Comparison of ENCODE assay signal across 11 cellular contexts in the genomic region with DNA sequence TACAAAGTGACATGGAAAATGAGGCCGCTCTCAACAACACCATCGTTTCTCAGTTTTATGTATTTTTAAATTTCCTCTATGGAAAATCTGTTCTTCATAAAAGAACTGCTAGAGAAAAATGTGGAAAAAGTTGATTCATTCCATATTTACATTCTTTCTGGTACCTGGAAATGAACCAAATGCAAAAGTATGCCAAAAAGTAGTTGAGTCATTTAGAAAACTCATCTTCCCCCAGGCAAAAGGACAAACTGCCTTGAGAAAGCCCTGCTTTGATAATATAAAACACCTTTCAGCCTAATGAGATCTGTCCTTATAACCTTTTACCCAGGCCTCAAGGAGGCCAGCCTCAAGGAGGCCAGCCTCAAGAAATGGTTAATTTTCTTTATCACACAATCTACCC.
DNase-seq lines count a peak whose midpoint lies in the region; ATAC-seq and TF ChIP-seq lines count a peak whose summit lies in the region.
"Had no signal": no experiment of that assay in that cellular context is flagged by ENCODE, and none has a peak within 500 bp of the region (broad histone marks: within the 10 kb centered on the region; RNA-seq: fewer than 3 reads in every experiment).

No MANE protein-coding gene starts in this region.

- H3K9ac ChIP-seq in skeletal muscle satellite cell (ENCODE audit: low read depth, low read length) = no peak overlapping the region

- H3K4me2 ChIP-seq in skeletal muscle satellite cell (ENCODE audit: low read length) = peak overlapping the region; percentile 65

- in situ Hi-C loops in GM13976 (cut with MboI; ENCODE audit: low sequenced_read_pairs, unreplicated experiment) = no loop called here

- peaks cover 26% of the 10 kb centered on the region for H3K4me1 ChIP-seq in skeletal muscle satellite cell (ENCODE audit: control insufficient read depth, insufficient read depth, low read length)
- H3K4me1 ChIP-seq: right atrium auricular region had no signal

- no peaks in the 10 kb centered on the region for H3K27me3 ChIP-seq in skeletal muscle satellite cell (ENCODE audit: control insufficient read depth, insufficient read depth, low read length)
- H3K27me3 ChIP-seq: right atrium auricular region had no signal

- peak; percentile 92 for DNase-seq in GM04503 (ENCODE audit: low read depth)
- peak; percentile 88 for DNase-seq in fibroblast of the conjunctiva (ENCODE audit: low read depth)
- no peak for DNase-seq in NCI-H82 (lab: John Stamatoyannopoulos, UW)
- DNase-seq in GM13976 (ENCODE audit: low spot score) = no peak
- no peak for DNase-seq in NCI-H2171 treated with DMSO at 0.1 percent for 48 hours (lab: John Stamatoyannopoulos, UW)
- DNase-seq: effector memory CD8-positive, alpha-beta T cell had no signal

- no peaks in the 10 kb centered on the region for H3K36me3 ChIP-seq in skeletal muscle satellite cell (ENCODE audit: insufficient read depth, low read length)
- H3K36me3 ChIP-seq: right atrium auricular region had no signal

- no peaks in the 10 kb centered on the region for H3K9me3 ChIP-seq in skeletal muscle satellite cell (replicated peaks; ENCODE audit: low read length)
- H3K9me3 ChIP-seq: right atrium auricular region had no signal

- ATAC-seq in SK-N-SH treated with all-trans-retinoic acid at 6 μM for 48 hours = peak; percentile 57
- no peak for ATAC-seq in GM19467 (IDR thresholded peaks at IDR 0.05; ENCODE audit: unreplicated experiment)
- ATAC-seq: effector memory CD8-positive, alpha-beta T cell; HepG2 had no signal

- TF ChIP-seq CTCF in GM13976 (IDR thresholded peaks at IDR 0.05; ENCODE audit: borderline replicate concordance, control extremely low read depth, extremely low read depth, insufficient read depth, missing control alignments) = no peak

- no peak overlapping the region for H3K4me3 ChIP-seq in skeletal muscle satellite cell (ENCODE audit: low read length)
- H3K4me3 ChIP-seq: right atrium auricular region had no signal

TF ChIP-seq in SK-N-SH treated with all-trans-retinoic acid at 6 μM for 48 hours, 23 proteins besides CTCF, POLR2A, EP300 and RAD21:
- TF ChIP-seq TOX (CRISPR knock-in tag; IDR thresholded peaks at IDR 0.05; ENCODE audit: borderline replicate concordance) = no peak
- peak; percentile 79 for TF ChIP-seq ISL1 (CRISPR knock-in tag; IDR thresholded peaks at IDR 0.05)
- TF ChIP-seq PPARA (CRISPR knock-in tag; IDR thresholded peaks at IDR 0.05; ENCODE audit: borderline replicate concordance) = no peak

Comparison
In these comparisons a context has a peak if more than half of its experiments do, and no peak if none do; other contexts are left out.
1. DNase-seq: peak in GM04503 (single experiment) and fibroblast of the conjunctiva (single experiment); none in NCI-H82 (single experiment), GM13976 (single experiment) and NCI-H2171 treated with DMSO at 0.1 percent for 48 hours (single experiment).